24 cellular contexts compared by ENCODE assay signal in the genomic region with DNA sequence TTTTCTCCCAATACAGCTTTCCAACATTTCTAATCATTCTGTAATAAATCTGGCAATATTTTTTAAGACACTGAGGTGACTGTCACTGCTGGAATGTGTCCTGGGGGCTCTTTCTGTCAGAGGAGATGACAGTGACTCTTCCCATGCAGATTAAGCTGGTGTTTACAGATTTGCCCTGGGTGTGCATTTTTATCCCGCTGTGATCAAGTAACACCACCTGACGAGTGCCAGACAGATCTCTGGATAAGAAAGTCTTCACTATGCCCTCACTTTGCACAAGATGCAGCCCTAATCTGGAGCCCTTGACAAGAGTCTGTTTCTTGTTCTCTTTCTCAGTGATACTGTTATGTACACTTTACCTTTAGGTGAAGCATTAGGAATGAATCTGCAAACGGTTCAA.
"Had no signal": no experiment of that assay in that cellular context is flagged by ENCODE, and none has a peak within 500 bp of the region (broad histone marks: within the 10 kb centered on the region; RNA-seq: fewer than 3 reads in every experiment).

No MANE protein-coding gene starts in this region.

- H3K4me3 Mint-ChIP-seq: dendritic cell treated with granulocyte-macrophage colony-stimulating factor and Interleukin-4, amounts not matched to agents 40 ng/mL and 50 ng/mL, for 4 days; natural killer cell; stimulated activated naive CD8-positive, alpha-beta T cell treated with anti-CD3 and anti-CD28 coated beads, Interleukin-15, amount 100 ng/mL, for 72 hours had no signal

- DNase-seq: colonic mucosa; effector CD8-positive, alpha-beta T cell; foreskin melanocyte; glutamatergic neuron; left cardiac atrium; left lung; mesenchymal stem cell; natural killer cell; right lobe of liver; small intestine; stimulated activated CD4-positive, alpha-beta T cell treated with anti-CD3 and anti-CD28 coated beads, Interleukin-15, amount 100 ng/mL, for 24 hours; stimulated activated CD4-positive, alpha-beta T cell treated with anti-CD3 and anti-CD28 coated beads, Interleukin-2, amount 100 ng/mL, for 48 hours; stimulated activated CD8-positive, alpha-beta memory T cell treated with anti-CD3 and anti-CD28 coated beads, Interleukin-4, amount 100 ng/mL, for 48 hours; stimulated activated naive CD4-positive, alpha-beta T cell; stimulated activated naive CD8-positive, alpha-beta T cell treated with anti-CD3 and anti-CD28 coated beads, Interleukin-15, amount 100 ng/mL, for 72 hours; transverse colon; upper lobe of right lung; uterus had no signal

- H3K9me3 ChIP-seq: colonic mucosa, neutrophil, right lobe of liver had no signal

- H3K36me3 Mint-ChIP-seq: natural killer cell had no signal

- H3K36me3 ChIP-seq: colonic mucosa, esophagus muscularis mucosa, left lung, neutrophil, right lobe of liver, suprapubic skin, transverse colon, upper lobe of right lung, uterus had no signal

- H3K27me3 Mint-ChIP-seq: dendritic cell treated with granulocyte-macrophage colony-stimulating factor and Interleukin-4, amounts not matched to agents 40 ng/mL and 50 ng/mL, for 4 days; progenitor cell of endocrine pancreas; stimulated activated naive CD8-positive, alpha-beta T cell treated with anti-CD3 and anti-CD28 coated beads, Interleukin-15, amount 100 ng/mL, for 72 hours had no signal

- H3K4me1 ChIP-seq: colonic mucosa, esophagus muscularis mucosa, left lung, parathyroid adenoma, right lobe of liver, suprapubic skin, upper lobe of right lung, uterus had no signal

- H3K4me3 ChIP-seq: colonic mucosa, esophagus muscularis mucosa, left lung, right lobe of liver, suprapubic skin, transverse colon, upper lobe of right lung, uterus had no signal

- H3K79me2 ChIP-seq: parathyroid adenoma had no signal

- H3K27ac Mint-ChIP-seq: dendritic cell treated with granulocyte-macrophage colony-stimulating factor and Interleukin-4, amounts not matched to agents 40 ng/mL and 50 ng/mL, for 4 days; natural killer cell; progenitor cell of endocrine pancreas; stimulated activated naive CD8-positive, alpha-beta T cell treated with anti-CD3 and anti-CD28 coated beads, Interleukin-15, amount 100 ng/mL, for 72 hours had no signal

- H3K9ac ChIP-seq: parathyroid adenoma had no signal

- H3K27ac ChIP-seq: colonic mucosa, esophagus muscularis mucosa, left lung, neutrophil, parathyroid adenoma, right lobe of liver, suprapubic skin, transverse colon, upper lobe of right lung, uterus had no signal

- H3K4me1 Mint-ChIP-seq: natural killer cell; stimulated activated naive CD8-positive, alpha-beta T cell treated with anti-CD3 and anti-CD28 coated beads, Interleukin-15, amount 100 ng/mL, for 72 hours had no signal

- H3K27me3 ChIP-seq: colonic mucosa, esophagus muscularis mucosa, left lung, neutrophil, right lobe of liver, suprapubic skin, transverse colon, upper lobe of right lung, uterus had no signal

- ATAC-seq: left cardiac atrium; left lung; natural killer cell; right lobe of liver; stimulated activated naive CD8-positive, alpha-beta T cell treated with anti-CD3 and anti-CD28 coated beads, Interleukin-15, amount 100 ng/mL, for 72 hours; upper lobe of right lung had no signal

- H2AFZ ChIP-seq: parathyroid adenoma had no signal
